In the genomic region with DNA sequence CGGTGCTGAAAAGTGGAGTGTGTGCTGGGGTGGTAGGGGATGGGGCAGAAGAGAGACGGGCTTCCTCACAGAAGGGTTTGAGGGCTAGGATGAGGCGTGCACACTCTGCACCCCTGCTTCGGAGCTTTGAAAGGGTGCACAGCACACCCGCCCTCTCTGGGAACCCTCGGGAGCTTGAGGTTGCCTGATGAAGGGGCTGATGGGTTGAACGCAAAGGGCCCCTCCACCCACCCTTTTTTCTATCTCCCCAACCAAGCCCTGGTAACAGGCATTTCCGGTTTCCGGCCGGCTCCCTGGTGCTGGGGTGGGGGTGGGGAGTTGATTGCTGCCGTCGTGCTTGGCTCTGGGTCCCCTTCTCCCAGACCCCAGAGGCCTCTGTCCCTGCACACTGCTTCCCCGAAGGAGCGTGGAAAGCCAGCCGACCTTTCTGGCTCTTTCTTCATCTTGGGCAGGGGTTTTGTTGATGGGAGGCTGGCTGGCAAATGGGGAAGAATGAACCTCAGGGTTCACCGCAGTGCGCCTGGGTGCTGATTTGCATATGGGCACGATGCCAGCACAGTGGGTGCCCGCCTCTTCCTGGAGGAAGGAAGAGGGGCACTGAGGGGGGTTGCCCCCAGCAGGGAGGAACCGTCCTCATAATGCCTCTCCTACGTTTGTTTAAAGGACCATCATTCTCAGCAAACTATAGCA, we compare ENCODE assay signal across 8 cellular contexts. TPM values are rescaled to one million over a fixed set of nuclear protein-coding genes. Genes with fewer than 3 reads are reported as not detected.
DNase-seq lines count a peak whose midpoint lies in the region; ATAC-seq and TF ChIP-seq lines count a peak whose summit lies in the region.

No MANE protein-coding gene starts in this region.

- H3K27me3 ChIP-seq in kidney epithelial cell (ENCODE audit: control insufficient read depth, insufficient read depth, low read length) = no peaks in the 10 kb centered on the region

- H3K36me3 ChIP-seq in kidney epithelial cell (ENCODE audit: control insufficient read depth, insufficient read depth, low read length) = no peaks in the 10 kb centered on the region

- DNase-seq in HT1080 (ENCODE audit: low read depth) = peak; percentile 63
- DNase-seq in T-helper 2 cell = peak; percentile 55 to 95 (median 73)
- DNase-seq in anterior cingulate cortex (lab: John Stamatoyannopoulos, UW) = peak in 32 of 58 donors; percentile 1 to 51 (median 12)
- no peak for DNase-seq in kidney epithelial cell (ENCODE audit: low read depth)
- peak; percentile 70 to 76 for DNase-seq in stimulated activated CD4-positive, alpha-beta T cell treated with anti-CD3 and anti-CD28 coated beads, Interleukin-4, amount 100 ng/mL, for 48 hours (ENCODE audit: low read depth in 2 of 2)
- no peak for DNase-seq in HCEC 1CT
- DNase-seq in SHP77 treated with DMSO at 0.1 percent for 48 hours (lab: John Stamatoyannopoulos, UW) = no peak

- ATAC-seq in GM18868 (IDR thresholded peaks at IDR 0.05; ENCODE audit: unreplicated experiment) = peak; percentile 50

- no peak for TF ChIP-seq CTCF in kidney epithelial cell (IDR thresholded peaks at IDR 0.05; ENCODE audit: insufficient read depth, low read length, poor library complexity, severe bottlenecking)

- peak overlapping the region; percentile 5 for H3K4me3 ChIP-seq in kidney epithelial cell (ENCODE audit: low read depth, low read length)

RNA-seq across cellular contexts. Expression of a gene that starts 29.0 kb away (rescaled TPM):
- total RNA-seq in HT1080 (2014; rRNA removed; shearing (Covaris generic)) = not detected in 2 replicates
- polyA plus RNA-seq in HT1080 (2015; cell fraction: cytosol; rRNA removed) = not detected in 2 replicates
- polyA plus RNA-seq in HT1080 (2015; cell fraction: nucleus; rRNA removed) = not detected in 2 replicates
- 0.27 and 0.50 TPM in 2 replicates for total RNA-seq in kidney epithelial cell

RNA-seq across cellular contexts. Expression of a gene that starts 34.3 kb away (rescaled TPM):
- total RNA-seq in HT1080 (2014; rRNA removed; shearing (Covaris generic)) = 0.18 and 0.43 TPM in 2 replicates
- 0.10 and 0.42 TPM in 2 replicates for polyA plus RNA-seq in HT1080 (2015; cell fraction: cytosol; rRNA removed)
- 0.72 and 1.7 TPM in 2 replicates for polyA plus RNA-seq in HT1080 (2015; cell fraction: nucleus; rRNA removed)
- 40.0 and 45.8 TPM in 2 replicates for total RNA-seq in kidney epithelial cell

Comparison
In these comparisons a context has a peak if more than half of its experiments do, and no peak if none do; other contexts are left out.
1. DNase-seq: peak in HT1080 (single experiment), T-helper 2 cell (5 of 5), anterior cingulate cortex (32 of 58) and stimulated activated CD4-positive, alpha-beta T cell treated with anti-CD3 and anti-CD28 coated beads, Interleukin-4, amount 100 ng/mL, for 48 hours (2 of 2); none in kidney epithelial cell (single experiment), HCEC 1CT (single experiment) and SHP77 treated with DMSO at 0.1 percent for 48 hours (single experiment).
2. RNA of a gene that starts 34.3 kb away (total RNA-seq): 40.0 to 45.8 TPM in kidney epithelial cell; 0.18 to 0.43 TPM in HT1080; every median in the first group is over 10 times any median in the second.